Comparison of ENCODE assay signal across 8 cellular contexts in genomic region chr1:11645670-11646265, GRCh38. TPM values are rescaled to one million over a fixed set of nuclear protein-coding genes. Genes with fewer than 3 reads are reported as not detected.
DNase-seq lines count a peak whose midpoint lies in the region; ATAC-seq and TF ChIP-seq lines count a peak whose summit lies in the region.

No MANE protein-coding gene starts in this region.

- DNase-seq in Calu3 (peak; percentile 88), Karpas-422 (peak; percentile 92), RKO (ENCODE audit: low spot score) (peak; percentile 79), fibroblast of the aortic adventitia (ENCODE audit: low read depth) (peak; percentile 71), nucleus accumbens (lab: John Stamatoyannopoulos, UW) (peak in 51 of 56 donors; percentile 22 to 93 (median 63)), testis (peak; percentile 80)
- DNase-seq in activated T-cell treated with anti-CD3 and anti-CD28 coated beads, Interleukin-2, amount 50 U/mL, for 48 hours = peak; percentile 84 to 87

- H3K9me3 Mint-ChIP-seq in Calu3 (ENCODE audit: low read depth, unreplicated experiment) = no peaks in the 10 kb centered on the region

- no peak overlapping the region for H3K4me2 ChIP-seq in Karpas-422 (ENCODE audit: low read depth, low read length, poor library complexity, severe bottlenecking)

- CTCF ChIA-PET in Calu3 (lab: Charles Lee) = interaction anchor here (0.6 to 1.3 kb wide), 8 partner anchors 9 to 608 kb away, joined by 3 to 6 read pairs (median 3); partner anchors contain the start of gene FBXO6

- no peak overlapping the region for H3K27ac Mint-ChIP-seq in Calu3 (ENCODE audit: unreplicated experiment)

- intact Hi-C loops in Calu3 (cut with micrococcal nuclease; ENCODE audit: unreplicated experiment) = no loop called here
- intact Hi-C loops in testis (cut with DNase I; ENCODE audit: low total_unique reads) = loop anchor here (10.0 kb wide), 2 partner anchors 391 to 601 kb away; partner anchors contain the start of gene MASP2

- no peaks in the 10 kb centered on the region for H3K79me2 ChIP-seq in Karpas-422 (ENCODE audit: low read length)

- H3K36me3 ChIP-seq in Karpas-422 (ENCODE audit: insufficient read depth, low read length) (no peaks in the 10 kb centered on the region), testis (ENCODE audit: low read depth, missing control alignments) (no peaks in the 10 kb centered on the region)

- H3K4me3 Mint-ChIP-seq in Calu3 (ENCODE audit: low read depth, unreplicated experiment) = no peak overlapping the region

- H4K20me1 ChIP-seq in Karpas-422 (ENCODE audit: insufficient read depth, low read depth, low read length) = no peaks in the 10 kb centered on the region; the same call in 1 of the 2 replicates

- no peak overlapping the region for H2AFZ ChIP-seq in Karpas-422 (ENCODE audit: low read length)

- peaks cover 3% of the 10 kb centered on the region for H3K4me1 Mint-ChIP-seq in Calu3 (ENCODE audit: low read depth, unreplicated experiment)

- H3K27me3 ChIP-seq in Karpas-422 (ENCODE audit: low read length) (no peaks in the 10 kb centered on the region), testis (no peaks in the 10 kb centered on the region)

- H3K27me3 Mint-ChIP-seq in Calu3 (ENCODE audit: unreplicated experiment) = peaks cover 34% of the 10 kb centered on the region

- no peaks in the 10 kb centered on the region for H3K9me2 ChIP-seq in Karpas-422 (replicated peaks; ENCODE audit: insufficient read depth, low read length)

- no peak for ATAC-seq in HG02623 (IDR thresholded peaks at IDR 0.05; ENCODE audit: unreplicated experiment)

- 45 to 47% methylated on average over 8 of the region's 8 CpGs for WGBS in testis, 2 donors

- H3K36me3 Mint-ChIP-seq in Calu3 (ENCODE audit: insufficient read depth, unreplicated experiment) = no peaks in the 10 kb centered on the region

- TF ChIP-seq POLR2A in testis (IDR thresholded peaks at IDR 0.05) = no peak

- TF ChIP-seq CTCF in Calu3 (IDR thresholded peaks at IDR 0.05; ENCODE audit: unreplicated experiment) (peak; percentile 55), fibroblast of the aortic adventitia (IDR thresholded peaks at IDR 0.05; ENCODE audit: insufficient read depth, low read length) (peak; percentile 84), testis (IDR thresholded peaks at IDR 0.05) (peak; percentile 38 to 69 (median 45))

- H3K4me3 ChIP-seq in Karpas-422 (ENCODE audit: low read length) (no peak overlapping the region), fibroblast of the aortic adventitia (ENCODE audit: low read depth, low read length) (no peak overlapping the region), testis (no peak overlapping the region)

- peaks cover 9% of the 10 kb centered on the region for H3K4me1 ChIP-seq in Karpas-422 (ENCODE audit: low read length)
- H3K4me1 ChIP-seq in testis = peaks cover 29% of the 10 kb centered on the region

- no peak overlapping the region for H3K9ac ChIP-seq in Karpas-422 (ENCODE audit: low read length)

- BruUV-seq in Calu3 (replicated peaks; lab: Mats Ljungman, UMichigan) = no TSS peak

- H3K27ac ChIP-seq in Karpas-422 (ENCODE audit: low read length) (no peak overlapping the region), testis (no peak overlapping the region)

- H3K9me3 ChIP-seq in Karpas-422 (ENCODE audit: low read length) (no peaks in the 10 kb centered on the region), testis (no peaks in the 10 kb centered on the region)

RNA-seq across cellular contexts. Expression of gene FBXO2, which starts 8.5 kb away (rescaled TPM):
- total RNA-seq in Calu3 (2022) (3.3 and 4.0 TPM in 2 replicates), fibroblast of the aortic adventitia (ENCODE audit: low replicate concordance) (2.0 and 3.9 TPM in 2 replicates), testis (10 to 100 TPM; 11.3 to 17.3 TPM)
- total RNA-seq in Karpas-422 (2014; rRNA removed; shearing (Covaris generic); ENCODE audit: low replicate concordance) = not detected in 2 replicates
- 19.0 TPM for polyA plus RNA-seq in testis (ENCODE audit: insufficient read depth, low read depth, low replicate concordance)

RNA-seq across cellular contexts. Expression of gene FBXO44, which starts 8.9 kb away (rescaled TPM):
- total RNA-seq in Calu3 (2022) (9.8 and 10.1 TPM in 2 replicates), fibroblast of the aortic adventitia (ENCODE audit: low replicate concordance) (8.1 and 16.0 TPM in 2 replicates), testis (10 to 100 TPM; 28.0 to 31.3 TPM)
- 0.87 TPM in 1 of 2 replicates, not detected in the other for total RNA-seq in Karpas-422 (2014; rRNA removed; shearing (Covaris generic); ENCODE audit: low replicate concordance)
- 36.4 TPM for polyA plus RNA-seq in testis (ENCODE audit: insufficient read depth, low read depth, low replicate concordance)

RNA-seq across cellular contexts. Expression of gene FBXO6, which starts 18.2 kb away (rescaled TPM):
- 3.0 and 3.9 TPM in 2 replicates for total RNA-seq in Calu3 (2022)
- 0.25 and 0.60 TPM in 2 replicates for total RNA-seq in Karpas-422 (2014; rRNA removed; shearing (Covaris generic); ENCODE audit: low replicate concordance)
- total RNA-seq in fibroblast of the aortic adventitia (ENCODE audit: low replicate concordance) = 3.4 and 4.5 TPM in 2 replicates
- 10 to 100 TPM in 1 of 2 donors, 1 to 10 TPM in 1; 7.8 to 17.3 TPM for total RNA-seq in testis
- 15.8 TPM for polyA plus RNA-seq in testis (ENCODE audit: insufficient read depth, low read depth, low replicate concordance)

RNA-seq across cellular contexts. Expression of gene MAD2L2, which starts 35.2 kb away (rescaled TPM):
- total RNA-seq in Calu3 (2022) = 19.2 and 23.4 TPM in 2 replicates
- total RNA-seq in Karpas-422 (2014; rRNA removed; shearing (Covaris generic); ENCODE audit: low replicate concordance) = 89.3 and 117 TPM in 2 replicates
- total RNA-seq in fibroblast of the aortic adventitia (ENCODE audit: low replicate concordance) = 17.6 and 33.1 TPM in 2 replicates
- total RNA-seq in testis = 100 to 1,000 TPM; 115 to 116 TPM
- polyA plus RNA-seq in testis (ENCODE audit: insufficient read depth, low read depth, low replicate concordance) = 77.0 TPM

RNA-seq across cellular contexts. Expression of gene DRAXIN, which starts 45.7 kb away (rescaled TPM):
- total RNA-seq in Calu3 (2022) (not detected in 2 replicates), fibroblast of the aortic adventitia (ENCODE audit: low replicate concordance) (2.4 TPM in 1 of 2 replicates, not detected in the other), testis (under 1 TPM; 0.79 to 0.93 TPM)
- not detected in 2 replicates for total RNA-seq in Karpas-422 (2014; rRNA removed; shearing (Covaris generic); ENCODE audit: low replicate concordance)
- 0.53 TPM for polyA plus RNA-seq in testis (ENCODE audit: insufficient read depth, low read depth, low replicate concordance)
